23 cellular contexts compared by ENCODE assay signal in genomic region chr1:112628516-112628915, GRCh38. TPM values are rescaled to one million over a fixed set of nuclear protein-coding genes. Genes with fewer than 3 reads are reported as not detected.
DNase-seq lines count a peak whose midpoint lies in the region; ATAC-seq, FAIRE-seq and TF ChIP-seq lines count a peak whose summit lies in the region.
"Had no signal": no experiment of that assay in that cellular context is flagged by ENCODE, and none has a peak within 500 bp of the region (broad histone marks: within the 10 kb centered on the region; RNA-seq: fewer than 3 reads in every experiment).

No MANE protein-coding gene starts in this region.

- peaks cover 0 to 16% of the 10 kb centered on the region in 2 experiments for H3K36me3 ChIP-seq in GM12878 (ENCODE audit: control insufficient read depth in 2 of 2, insufficient read depth in 2 of 2, low read length in 1 of 2)
- peaks cover 4 to 6% of the 10 kb centered on the region in 2 experiments for H3K36me3 ChIP-seq in trophoblast cell (ENCODE audit: control insufficient read depth in 1 of 2, insufficient read depth in 2 of 2, low read length in 2 of 2)
- H3K36me3 ChIP-seq in HepG2 (replicated peaks in 1 of 2; ENCODE audit: control insufficient read depth in 1 of 2, insufficient read depth in 2 of 2, low read length in 2 of 2) = peaks cover 0 to 22% of the 10 kb centered on the region in 2 experiments

- H3K27me3 Mint-ChIP-seq in activated CD4-positive, alpha-beta T cell treated with anti-CD3 and anti-CD28 coated beads for 36 hours = no peaks in the 10 kb centered on the region

- no peak overlapping the region for H3K23ac ChIP-seq in trophoblast cell (ENCODE audit: low read length)

- H2AK5ac ChIP-seq in trophoblast cell (ENCODE audit: low read length) = no peak overlapping the region

- H3K27ac Mint-ChIP-seq in activated CD4-positive, alpha-beta T cell treated with anti-CD3 and anti-CD28 coated beads for 36 hours = peak overlapping the region; percentile 22
- H3K27ac Mint-ChIP-seq: activated CD8-positive, alpha-beta T cell treated with anti-CD3 and anti-CD28 coated beads, Interleukin-2, amount 10 ng/mL, durations not matched to agents 7 days and 5 days had no signal

- no peak for DNase-seq in activated CD4-positive, alpha-beta T cell treated with anti-CD3 and anti-CD28 coated beads for 36 hours
- no peak for DNase-seq in activated CD4-positive, alpha-beta T cell treated with anti-CD3 and anti-CD28 coated beads for 4 hours
- no peak for DNase-seq in GM12878 (ENCODE audit: low read depth, low spot score)
- DNase-seq in trophoblast cell = peak; percentile 17 to 57
- no peak for DNase-seq in HepG2 (ENCODE audit: low spot score)
- no peak for DNase-seq in dermis blood vessel endothelial cell
- DNase-seq: 8988T; activated CD8-positive, alpha-beta T cell treated with anti-CD3 and anti-CD28 coated beads, Interleukin-2, amount 10 ng/mL, durations not matched to agents 7 days and 5 days; activated naive CD4-positive, alpha-beta T cell; activated T-cell treated with anti-CD3 and anti-CD28 coated beads for 4 hours; anterior cingulate cortex; COR-L47; DMS79; NCI-H1436; NK-92 treated with Interleukin-12 subunit alpha and Interleukin-12 subunit beta, amount 100 ng/mL, for 24 hours; SIG-M5; upper lobe of right lung had no signal

- H3K9me3 ChIP-seq in GM12878 (replicated peaks; ENCODE audit: control insufficient read depth, insufficient read depth, low read length) (no peaks in the 10 kb centered on the region), trophoblast cell (ENCODE audit: insufficient read depth, low read depth, low read length) (no peaks in the 10 kb centered on the region), HepG2 (ENCODE audit: low read length) (no peaks in the 10 kb centered on the region)
- H3K9me3 ChIP-seq: upper lobe of right lung had no signal

- H4K20me1 ChIP-seq in GM12878 (ENCODE audit: control insufficient read depth, insufficient read depth) (peaks cover 7% of the 10 kb centered on the region), HepG2 (ENCODE audit: insufficient read depth, low read length) (peaks cover 39% of the 10 kb centered on the region)

- no peak for ATAC-seq in activated CD4-positive, alpha-beta T cell treated with anti-CD3 and anti-CD28 coated beads for 36 hours
- ATAC-seq in HG02798 (IDR thresholded peaks at IDR 0.05; ENCODE audit: poor library complexity, unreplicated experiment) = peak; percentile 56
- ATAC-seq in GM12878 = peak; percentile 52
- no peak for ATAC-seq in GM21528 (IDR thresholded peaks at IDR 0.05; ENCODE audit: low FRiP score, unreplicated experiment)
- ATAC-seq in HepG2 = no peak
- ATAC-seq: activated CD4-positive, CD25-positive, alpha-beta regulatory T cell treated with anti-CD3 and anti-CD28 coated beads, Interleukin-2, amount 50 U/mL, for 24 hours; activated CD8-positive, alpha-beta T cell treated with anti-CD3 and anti-CD28 coated beads, Interleukin-2, amount 10 ng/mL, durations not matched to agents 7 days and 5 days; Panc1 had no signal

- no peak for FAIRE-seq in GM12878 (lab: Jason Lieb, UNC)
- FAIRE-seq in HepG2 (lab: Jason Lieb, UNC) = no peak
- FAIRE-seq: islet of Langerhans had no signal

- H3K14ac ChIP-seq in trophoblast cell (ENCODE audit: low read length) = no peak overlapping the region

- 22% methylated on average over 2 of the region's 2 CpGs for WGBS in GM12878 (ENCODE audit: insufficient coverage, insufficient replicate concordance, low lambda C conversion rate, missing lambda C conversion rate)
- WGBS in trophoblast cell (ENCODE audit: extremely low coverage, insufficient coverage, insufficient read length) = no CpG with 5 or more reads among the region's 2 CpGs
- 95% methylated on average over 2 of the region's 2 CpGs for WGBS in HepG2 (ENCODE audit: low lambda C conversion rate)

- H2BK120ac ChIP-seq in trophoblast cell (ENCODE audit: insufficient read depth, low read length, poor library complexity) = no peak overlapping the region

- H3K4me2 ChIP-seq in GM12878 (ENCODE audit: control insufficient read depth, insufficient read depth) (peak overlapping the region; percentile 34), trophoblast cell (ENCODE audit: low read length) (no peak overlapping the region), HepG2 (ENCODE audit: low read depth, low read length) (no peak overlapping the region)

- H4K8ac ChIP-seq in trophoblast cell (ENCODE audit: low read depth, low read length) = no peak overlapping the region

- H3K79me2 ChIP-seq in GM12878 (ENCODE audit: control insufficient read depth, insufficient read depth, low read length) (peaks cover 94% of the 10 kb centered on the region), trophoblast cell (ENCODE audit: control insufficient read depth, insufficient read depth, low read length, poor library complexity) (peaks cover 11% of the 10 kb centered on the region), HepG2 (ENCODE audit: insufficient read depth, low read length) (peaks cover 90% of the 10 kb centered on the region)

- no peak overlapping the region for H2BK12ac ChIP-seq in trophoblast cell (ENCODE audit: low read length)

- TF ChIP-seq CTCF in GM12878 (IDR thresholded peaks at IDR 0.05 in 2 of 3, conservative IDR thresholded peaks at IDR 0.05 in 1 of 3; ENCODE audit: control insufficient read depth in 2 of 3, extremely low read depth in 1 of 3, insufficient read depth in 1 of 3, low read depth in 3 of 3, low read length in 3 of 3) (no peak), HepG2 (CRISPR knock-in tag; IDR thresholded peaks at IDR 0.05) (no peak)

- no peaks in the 10 kb centered on the region for H3K79me1 ChIP-seq in trophoblast cell (ENCODE audit: low read length)

- H3K4me1 Mint-ChIP-seq in activated CD4-positive, alpha-beta T cell treated with anti-CD3 and anti-CD28 coated beads for 36 hours = peaks cover 81% of the 10 kb centered on the region

- BruUV-seq in GM12878 (replicated peaks; lab: Mats Ljungman, UMichigan) = no TSS peak
- no TSS peak for BruUV-seq in HepG2 (replicated peaks; lab: Mats Ljungman, UMichigan)

- H3K4me3 Mint-ChIP-seq in activated CD4-positive, alpha-beta T cell treated with anti-CD3 and anti-CD28 coated beads for 36 hours = no peak overlapping the region
- H3K4me3 Mint-ChIP-seq: activated CD8-positive, alpha-beta T cell treated with anti-CD3 and anti-CD28 coated beads, Interleukin-2, amount 10 ng/mL, durations not matched to agents 7 days and 5 days; neural crest cell had no signal

- intact Hi-C loops in activated CD4-positive, alpha-beta T cell treated with anti-CD3 and anti-CD28 coated beads for 36 hours (cut with DNase I, micrococcal nuclease) = loop anchor here in 1 of 2 experiments (10.0 kb wide), 1 partner anchor 1754 kb away; the partner anchor contains the start of gene CD53
- intact Hi-C loops in GM12878 (cut with micrococcal nuclease; ENCODE audit: unreplicated experiment) (no loop called here), HepG2 (cut with micrococcal nuclease; ENCODE audit: unreplicated experiment) (no loop called here)

- H4K12ac ChIP-seq in trophoblast cell (ENCODE audit: low read depth, low read length) = no peak overlapping the region

- H3K9ac ChIP-seq in GM12878 (ENCODE audit: control insufficient read depth, insufficient read depth, low read length) (no peak overlapping the region), trophoblast cell (ENCODE audit: low read length) (no peak overlapping the region), HepG2 (ENCODE audit: insufficient read depth, low read depth, low read length) (no peak overlapping the region)

- no peaks in the 10 kb centered on the region for H3K9me3 Mint-ChIP-seq in activated CD4-positive, alpha-beta T cell treated with anti-CD3 and anti-CD28 coated beads for 36 hours (ENCODE audit: low read depth)

- H4K91ac ChIP-seq in trophoblast cell (ENCODE audit: low read depth, low read length) = no peak overlapping the region

- TF ChIP-seq POLR2A in GM12878 (IDR thresholded peaks at IDR 0.05; ENCODE audit: low read depth, low read length) (no peak), HepG2 (IDR thresholded peaks at IDR 0.05; ENCODE audit: insufficient read depth in 1 of 2, low read depth in 2 of 2, low read length in 2 of 2) (no peak)

- no peak for TF ChIP-seq RAD21 in GM12878 (IDR thresholded peaks at IDR 0.05; ENCODE audit: insufficient read depth, low read depth, low read length)
- TF ChIP-seq RAD21 in HepG2 (CRISPR knock-in tag; IDR thresholded peaks at IDR 0.05) = no peak

- CTCF ChIA-PET in activated CD4-positive, alpha-beta T cell treated with anti-CD3 and anti-CD28 coated beads for 36 hours (lab: Charles Lee) = interaction anchor here (0.6 to 1.2 kb wide), 4 partner anchors 8 to 444 kb away, joined by 3 to 5 read pairs (median 4); partner anchors contain the start of gene LRIG2
- CTCF ChIA-PET in GM12878 (lab: Yijun Ruan, JAX) = interaction anchor here (1.3 to 1.5 kb wide), 2 partner anchors 9 to 14 kb away, joined by 5 to 8 read pairs; no protein-coding TSS in a partner anchor
- CTCF ChIA-PET in HepG2 (lab: Yijun Ruan, JAX; ENCODE audit: low intra/inter-chr PET ratio, low total read pairs) = no interaction called here

- peak overlapping the region; percentile 79 for H3K4ac ChIP-seq in trophoblast cell (ENCODE audit: low read depth, low read length)

- H2AFZ ChIP-seq in GM12878 (ENCODE audit: control insufficient read depth, low read depth, low read length) (no peak overlapping the region), trophoblast cell (ENCODE audit: insufficient read depth, low read length, poor library complexity) (no peak overlapping the region), HepG2 (ENCODE audit: low read length) (no peak overlapping the region)

- in situ Hi-C loops in GM12878 (cut with MboI) (no loop called here), HepG2 (cut with HindIII; ENCODE audit: extremely low pct_ligation_motif_present, low pct_unique_long_range_greater_than_20kb) (no loop called here)

- no peak for TF ChIP-seq EP300 in GM12878 (IDR thresholded peaks at IDR 0.05; ENCODE audit: borderline replicate concordance in 1 of 2, control insufficient read depth in 1 of 2, low read depth in 2 of 2, low read length in 2 of 2)
- TF ChIP-seq EP300 in HepG2 (IDR thresholded peaks at IDR 0.05; ENCODE audit: low read depth in 2 of 2, low read length in 2 of 2) = no peak
- no peak for TF ChIP-seq EP300 in HepG2 (CRISPR knock-in tag; IDR thresholded peaks at IDR 0.05; ENCODE audit: borderline replicate concordance)

- no peaks in the 10 kb centered on the region for H3K27me3 ChIP-seq in GM12878 (replicated peaks in 1 of 2; ENCODE audit: control insufficient read depth in 2 of 2, insufficient read depth in 2 of 2, low read length in 1 of 2)
- no peaks in the 10 kb centered on the region for H3K27me3 ChIP-seq in trophoblast cell (ENCODE audit: insufficient read depth, low read length)
- H3K27me3 ChIP-seq in HepG2 (ENCODE audit: control insufficient read depth in 1 of 2, insufficient read depth in 2 of 2, low read length in 2 of 2) = no peaks in the 10 kb centered on the region
- H3K27me3 ChIP-seq: upper lobe of right lung had no signal

- H3K27ac ChIP-seq in GM12878 (ENCODE audit: control insufficient read depth, insufficient read depth) = no peak overlapping the region
- no peak overlapping the region for H3K27ac ChIP-seq in trophoblast cell (ENCODE audit: low read depth, low read length)
- no peak overlapping the region for H3K27ac ChIP-seq in HepG2 (ENCODE audit: extremely low read length, insufficient read depth, low read length)

- POLR2A ChIA-PET in activated CD4-positive, alpha-beta T cell treated with anti-CD3 and anti-CD28 coated beads for 36 hours (lab: Charles Lee) = no interaction called here
- POLR2A ChIA-PET in GM12878 (lab: Charles Lee) (interaction anchor here (1.0 to 1.8 kb wide), 3 partner anchors 8 to 72 kb away, joined by 3 to 4 read pairs (median 3); partner anchors contain the start of genes CAPZA1 and ST7L), HepG2 (lab: Yijun Ruan, JAX) (no interaction called here)

- 0 out of 2 replicates have a peak overlapping the region, but pooled peaks have one; percentile 19 for H3K4me3 ChIP-seq in GM12878
- H3K4me3 ChIP-seq in trophoblast cell (ENCODE audit: low read depth, low read length) = no peak overlapping the region
- no peak overlapping the region for H3K4me3 ChIP-seq in HepG2 (replicated peaks in 1 of 3; ENCODE audit: insufficient read depth in 1 of 3, low read depth in 2 of 3, low read length in 3 of 3)
- H3K4me3 ChIP-seq: upper lobe of right lung had no signal

- RAD21 ChIA-PET in GM12878 (lab: Charles Lee; ENCODE audit: unreplicated experiment) = interaction anchor here (0.7 to 0.9 kb wide), 2 partner anchors 86 to 162 kb away, joined by 3 read pairs; partner anchors contain the start of gene PPM1J

- no peak overlapping the region for H2BK5ac ChIP-seq in trophoblast cell (ENCODE audit: low read depth, low read length, poor library complexity)

- peaks cover 16% of the 10 kb centered on the region for H3K4me1 ChIP-seq in GM12878 (ENCODE audit: control insufficient read depth, insufficient read depth, low read length)
- peaks cover 0 to 2% of the 10 kb centered on the region in 2 experiments for H3K4me1 ChIP-seq in trophoblast cell (ENCODE audit: control insufficient read depth in 1 of 2, insufficient read depth in 2 of 2, low read length in 2 of 2)
- peaks cover 60% of the 10 kb centered on the region for H3K4me1 ChIP-seq in HepG2 (ENCODE audit: insufficient read depth, low read length)

- H3K18ac ChIP-seq in trophoblast cell (ENCODE audit: low read length) = no peak overlapping the region

- peaks cover 73% of the 10 kb centered on the region for H3K36me3 Mint-ChIP-seq in activated CD4-positive, alpha-beta T cell treated with anti-CD3 and anti-CD28 coated beads for 36 hours (ENCODE audit: low read depth)

- SMC1A ChIA-PET in GM12878 (lab: Charles Lee; ENCODE audit: uncharacterized antibody, unreplicated experiment) = interaction anchor here (0.9 to 2.4 kb wide), 7 partner anchors 8 to 234 kb away, joined by 3 to 11 read pairs (median 5); partner anchors contain the start of genes CAPZA1 and ST7L

RNA-seq across cellular contexts. Expression of gene CAPZA1, which starts 8.9 kb away (rescaled TPM):
- total RNA-seq in activated CD4-positive, alpha-beta T cell treated with anti-CD3 and anti-CD28 coated beads for 36 hours = 100 to 1,000 TPM; 251 to 302 TPM
- total RNA-seq in GM12878 (2013; cell fraction: nucleolus; rRNA removed) = 311 and 333 TPM in 2 replicates
- total RNA-seq in GM12878 (2014; rRNA removed) (231 and 289 TPM in 2 replicates), GM12878 (2014; rRNA removed; fragmentation: Illumina TruSeq; extraction: Trizol) (248 TPM in 2 replicates), GM12878 (2021) (211 and 216 TPM in 2 replicates), HepG2 (2016; rRNA removed; fragmentation: Illumina TruSeq; extraction: Trizol) (117 and 210 TPM in 2 replicates), dermis blood vessel endothelial cell (219 and 332 TPM in 2 replicates)
- 81.2 TPM for polyA plus RNA-seq in GM12878 (2011; ENCODE audit: low read depth)
- polyA plus RNA-seq in GM12878 (2011; rRNA removed) (289 and 478 TPM in 2 replicates), GM12878 (2014; fragmentation: Illumina TruSeq; extraction: Trizol) (268 and 330 TPM in 2 replicates), GM12878 (2014; fragmentation: Nextera tagmentation; extraction: Ambion mirVana) (100 to 1,000 TPM; 401 to 886 TPM), GM12878 (2014; rRNA removed) (179 and 187 TPM in 2 replicates), GM12878 (2016; fragmentation: Nextera tagmentation; extraction: Ambion mirVana) (100 to 1,000 TPM; 394 to 404 TPM), HepG2 (2011; rRNA removed) (47.9 and 67.0 TPM in 2 replicates)
- 103 and 120 TPM in 2 replicates for polyA plus RNA-seq in GM12878 (2011; cell fraction: cytosol; rRNA removed)
- 144 and 150 TPM in 2 replicates for polyA plus RNA-seq in GM12878 (2011; cell fraction: nucleus; rRNA removed)
- polyA plus RNA-seq in GM12878 (2012) = 143 and 147 TPM in 2 replicates
- polyA minus RNA-seq in GM12878 (2011; rRNA and poly(A)+ RNA removed) = 213 and 380 TPM in 2 replicates
- 186 and 216 TPM in 2 replicates for polyA minus RNA-seq in GM12878 (2011; cell fraction: cytosol; rRNA and poly(A)+ RNA removed)
- 68.3 and 80.1 TPM in 2 replicates for polyA minus RNA-seq in GM12878 (2011; cell fraction: nucleus; rRNA and poly(A)+ RNA removed)
- polyA plus RNA-seq in trophoblast cell (2013) = 120 and 124 TPM in 2 replicates
- total RNA-seq in HepG2 (2016; cell fraction: cytosol; rRNA removed; fragmentation: Illumina TruSeq; extraction: Trizol; ENCODE audit: low read depth) = 34.5 and 43.7 TPM in 2 replicates
- total RNA-seq in HepG2 (2016; cell fraction: insoluble cytoplasmic fraction; rRNA removed; fragmentation: Illumina TruSeq; extraction: Trizol) = 110 and 227 TPM in 2 replicates
- total RNA-seq in HepG2 (2016; cell fraction: membrane; rRNA removed; fragmentation: Illumina TruSeq; extraction: Trizol) = 48.4 and 55.0 TPM in 2 replicates
- 80.0 and 85.9 TPM in 2 replicates for total RNA-seq in HepG2 (2016; cell fraction: nucleus; rRNA removed; fragmentation: Illumina TruSeq; extraction: Trizol)
- 27.1 and 46.5 TPM in 2 replicates for polyA plus RNA-seq in HepG2 (2011; cell fraction: cytosol; rRNA removed)
- polyA plus RNA-seq in HepG2 (2011; cell fraction: nucleus; rRNA removed) = 25.9 and 45.1 TPM in 2 replicates
- polyA plus RNA-seq in HepG2 (2012) = 51.4 and 60.6 TPM in 2 replicates
- polyA plus RNA-seq in HepG2 (2016; cell fraction: cytosol; fragmentation: Illumina TruSeq; extraction: Trizol; ENCODE audit: low read depth) = 7.6 TPM in 2 replicates
- 166 and 177 TPM in 2 replicates for polyA plus RNA-seq in HepG2 (2016; cell fraction: insoluble cytoplasmic fraction; fragmentation: Illumina TruSeq; extraction: Trizol; ENCODE audit: low read depth)
- polyA plus RNA-seq in HepG2 (2016; cell fraction: membrane; fragmentation: Illumina TruSeq; extraction: Trizol; ENCODE audit: low read depth) = 30.4 and 32.0 TPM in 2 replicates
- 96.3 and 112 TPM in 2 replicates for polyA plus RNA-seq in HepG2 (2016; cell fraction: nucleus; fragmentation: Illumina TruSeq; extraction: Trizol; ENCODE audit: insufficient read depth, low read depth)
- polyA minus RNA-seq in HepG2 (2011; rRNA and poly(A)+ RNA removed; ENCODE audit: low replicate concordance) = 27.6 and 67.6 TPM in 2 replicates
- polyA minus RNA-seq in HepG2 (2011; cell fraction: cytosol; rRNA and poly(A)+ RNA removed) = 128 and 129 TPM in 2 replicates
- polyA minus RNA-seq in HepG2 (2011; cell fraction: nucleus; rRNA and poly(A)+ RNA removed) = 122 and 123 TPM in 2 replicates

RNA-seq across cellular contexts. Expression of gene ST7L, which starts 9.6 kb away (rescaled TPM):
- total RNA-seq in activated CD4-positive, alpha-beta T cell treated with anti-CD3 and anti-CD28 coated beads for 36 hours = 10 to 100 TPM; 10.0 to 10.6 TPM
- 34.7 and 41.0 TPM in 2 replicates for total RNA-seq in GM12878 (2013; cell fraction: nucleolus; rRNA removed)
- total RNA-seq in GM12878 (2014; rRNA removed) = 8.3 and 9.9 TPM in 2 replicates
- 11.8 and 12.5 TPM in 2 replicates for total RNA-seq in GM12878 (2014; rRNA removed; fragmentation: Illumina TruSeq; extraction: Trizol)
- total RNA-seq in GM12878 (2021) = 6.0 and 7.6 TPM in 2 replicates
- polyA plus RNA-seq in GM12878 (2011; ENCODE audit: low read depth) = 3.0 TPM
- polyA plus RNA-seq in GM12878 (2011; rRNA removed) = 13.1 and 17.8 TPM in 2 replicates
- polyA plus RNA-seq in GM12878 (2011; cell fraction: cytosol; rRNA removed) = 7.9 and 8.1 TPM in 2 replicates
- 16.2 and 17.9 TPM in 2 replicates for polyA plus RNA-seq in GM12878 (2011; cell fraction: nucleus; rRNA removed)
- polyA plus RNA-seq in GM12878 (2012) = 4.2 and 4.6 TPM in 2 replicates
- 7.8 and 10.2 TPM in 2 replicates for polyA plus RNA-seq in GM12878 (2014; fragmentation: Illumina TruSeq; extraction: Trizol)
- 1 to 10 TPM; 3.6 to 5.4 TPM for polyA plus RNA-seq in GM12878 (2014; fragmentation: Nextera tagmentation; extraction: Ambion mirVana)
- polyA plus RNA-seq in GM12878 (2014; rRNA removed) = 7.0 and 11.7 TPM in 2 replicates
- 10 to 100 TPM; 12.0 to 13.7 TPM for polyA plus RNA-seq in GM12878 (2016; fragmentation: Nextera tagmentation; extraction: Ambion mirVana)
- 11.8 and 16.2 TPM in 2 replicates for polyA minus RNA-seq in GM12878 (2011; rRNA and poly(A)+ RNA removed)
- polyA minus RNA-seq in GM12878 (2011; cell fraction: cytosol; rRNA and poly(A)+ RNA removed) = 5.1 and 11.0 TPM in 2 replicates
- polyA minus RNA-seq in GM12878 (2011; cell fraction: nucleus; rRNA and poly(A)+ RNA removed) = 20.3 and 23.6 TPM in 2 replicates
- polyA plus RNA-seq in trophoblast cell (2013) = 10.6 and 11.5 TPM in 2 replicates
- 8.7 and 19.9 TPM in 2 replicates for total RNA-seq in HepG2 (2016; rRNA removed; fragmentation: Illumina TruSeq; extraction: Trizol)
- 21.7 and 23.1 TPM in 2 replicates for total RNA-seq in HepG2 (2016; cell fraction: cytosol; rRNA removed; fragmentation: Illumina TruSeq; extraction: Trizol; ENCODE audit: low read depth)
- 7.3 and 16.3 TPM in 2 replicates for total RNA-seq in HepG2 (2016; cell fraction: insoluble cytoplasmic fraction; rRNA removed; fragmentation: Illumina TruSeq; extraction: Trizol)
- total RNA-seq in HepG2 (2016; cell fraction: membrane; rRNA removed; fragmentation: Illumina TruSeq; extraction: Trizol) = 9.9 and 11.4 TPM in 2 replicates
- total RNA-seq in HepG2 (2016; cell fraction: nucleus; rRNA removed; fragmentation: Illumina TruSeq; extraction: Trizol) = 21.1 and 31.3 TPM in 2 replicates
- polyA plus RNA-seq in HepG2 (2011; rRNA removed) = 8.0 and 8.6 TPM in 2 replicates
- 6.1 and 7.4 TPM in 2 replicates for polyA plus RNA-seq in HepG2 (2011; cell fraction: cytosol; rRNA removed)
- 11.6 and 12.4 TPM in 2 replicates for polyA plus RNA-seq in HepG2 (2011; cell fraction: nucleus; rRNA removed)
- polyA plus RNA-seq in HepG2 (2012) = 10.5 and 12.2 TPM in 2 replicates
- 3.4 and 3.8 TPM in 2 replicates for polyA plus RNA-seq in HepG2 (2016; cell fraction: cytosol; fragmentation: Illumina TruSeq; extraction: Trizol; ENCODE audit: low read depth)
- 7.3 and 11.1 TPM in 2 replicates for polyA plus RNA-seq in HepG2 (2016; cell fraction: insoluble cytoplasmic fraction; fragmentation: Illumina TruSeq; extraction: Trizol; ENCODE audit: low read depth)
- 4.9 and 6.2 TPM in 2 replicates for polyA plus RNA-seq in HepG2 (2016; cell fraction: membrane; fragmentation: Illumina TruSeq; extraction: Trizol; ENCODE audit: low read depth)
- 31.8 and 32.7 TPM in 2 replicates for polyA plus RNA-seq in HepG2 (2016; cell fraction: nucleus; fragmentation: Illumina TruSeq; extraction: Trizol; ENCODE audit: insufficient read depth, low read depth)
- polyA minus RNA-seq in HepG2 (2011; rRNA and poly(A)+ RNA removed; ENCODE audit: low replicate concordance) = 8.0 and 31.3 TPM in 2 replicates
- polyA minus RNA-seq in HepG2 (2011; cell fraction: cytosol; rRNA and poly(A)+ RNA removed) = 6.1 and 9.7 TPM in 2 replicates
- polyA minus RNA-seq in HepG2 (2011; cell fraction: nucleus; rRNA and poly(A)+ RNA removed) = 28.5 and 30.1 TPM in 2 replicates
- 11.4 and 18.4 TPM in 2 replicates for total RNA-seq in dermis blood vessel endothelial cell

RNA-seq across cellular contexts. Expression of gene MOV10, which starts 45.9 kb away (rescaled TPM):
- 10 to 100 TPM; 80.3 to 87.5 TPM for total RNA-seq in activated CD4-positive, alpha-beta T cell treated with anti-CD3 and anti-CD28 coated beads for 36 hours
- 74.7 and 85.4 TPM in 2 replicates for total RNA-seq in GM12878 (2013; cell fraction: nucleolus; rRNA removed)
- total RNA-seq in GM12878 (2014; rRNA removed) (43.1 and 47.1 TPM in 2 replicates), GM12878 (2014; rRNA removed; fragmentation: Illumina TruSeq; extraction: Trizol) (31.4 and 37.4 TPM in 2 replicates), GM12878 (2021) (78.2 and 80.3 TPM in 2 replicates), HepG2 (2016; rRNA removed; fragmentation: Illumina TruSeq; extraction: Trizol) (38.0 and 56.4 TPM in 2 replicates), dermis blood vessel endothelial cell (62.8 and 85.2 TPM in 2 replicates)
- 50.0 TPM for polyA plus RNA-seq in GM12878 (2011; ENCODE audit: low read depth)
- polyA plus RNA-seq in GM12878 (2011; rRNA removed) (15.7 and 43.7 TPM in 2 replicates), GM12878 (2014; fragmentation: Illumina TruSeq; extraction: Trizol) (44.5 and 70.4 TPM in 2 replicates), GM12878 (2014; fragmentation: Nextera tagmentation; extraction: Ambion mirVana) (10 to 100 TPM; 21.0 to 28.6 TPM), GM12878 (2014; rRNA removed) (65.8 and 82.0 TPM in 2 replicates), GM12878 (2016; fragmentation: Nextera tagmentation; extraction: Ambion mirVana) (10 to 100 TPM; 52.5 to 58.6 TPM), HepG2 (2011; rRNA removed) (58.2 and 70.6 TPM in 2 replicates)
- 51.6 and 52.6 TPM in 2 replicates for polyA plus RNA-seq in GM12878 (2011; cell fraction: cytosol; rRNA removed)
- polyA plus RNA-seq in GM12878 (2011; cell fraction: nucleus; rRNA removed) = 214 and 236 TPM in 2 replicates
- polyA plus RNA-seq in GM12878 (2012) = 48.1 and 49.7 TPM in 2 replicates
- polyA minus RNA-seq in GM12878 (2011; rRNA and poly(A)+ RNA removed) = 34.5 and 70.3 TPM in 2 replicates
- 21.7 and 27.8 TPM in 2 replicates for polyA minus RNA-seq in GM12878 (2011; cell fraction: cytosol; rRNA and poly(A)+ RNA removed)
- polyA minus RNA-seq in GM12878 (2011; cell fraction: nucleus; rRNA and poly(A)+ RNA removed) = 49.7 and 83.2 TPM in 2 replicates
- polyA plus RNA-seq in trophoblast cell (2013) = 55.1 and 55.6 TPM in 2 replicates
- 8.9 and 12.9 TPM in 2 replicates for total RNA-seq in HepG2 (2016; cell fraction: cytosol; rRNA removed; fragmentation: Illumina TruSeq; extraction: Trizol; ENCODE audit: low read depth)
- total RNA-seq in HepG2 (2016; cell fraction: insoluble cytoplasmic fraction; rRNA removed; fragmentation: Illumina TruSeq; extraction: Trizol) = 38.3 and 56.0 TPM in 2 replicates
- total RNA-seq in HepG2 (2016; cell fraction: membrane; rRNA removed; fragmentation: Illumina TruSeq; extraction: Trizol) = 16.5 and 18.1 TPM in 2 replicates
- total RNA-seq in HepG2 (2016; cell fraction: nucleus; rRNA removed; fragmentation: Illumina TruSeq; extraction: Trizol) = 73.8 and 86.8 TPM in 2 replicates
- 29.1 and 29.4 TPM in 2 replicates for polyA plus RNA-seq in HepG2 (2011; cell fraction: cytosol; rRNA removed)
- polyA plus RNA-seq in HepG2 (2011; cell fraction: nucleus; rRNA removed) = 312 and 401 TPM in 2 replicates
- polyA plus RNA-seq in HepG2 (2012) = 49.6 and 55.9 TPM in 2 replicates
- polyA plus RNA-seq in HepG2 (2016; cell fraction: cytosol; fragmentation: Illumina TruSeq; extraction: Trizol; ENCODE audit: low read depth) = 11.5 and 13.4 TPM in 2 replicates
- 53.0 and 64.1 TPM in 2 replicates for polyA plus RNA-seq in HepG2 (2016; cell fraction: insoluble cytoplasmic fraction; fragmentation: Illumina TruSeq; extraction: Trizol; ENCODE audit: low read depth)
- polyA plus RNA-seq in HepG2 (2016; cell fraction: membrane; fragmentation: Illumina TruSeq; extraction: Trizol; ENCODE audit: low read depth) = 20.2 and 20.9 TPM in 2 replicates
- 253 and 261 TPM in 2 replicates for polyA plus RNA-seq in HepG2 (2016; cell fraction: nucleus; fragmentation: Illumina TruSeq; extraction: Trizol; ENCODE audit: insufficient read depth, low read depth)
- polyA minus RNA-seq in HepG2 (2011; rRNA and poly(A)+ RNA removed; ENCODE audit: low replicate concordance) = 73.5 and 79.2 TPM in 2 replicates
- polyA minus RNA-seq in HepG2 (2011; cell fraction: cytosol; rRNA and poly(A)+ RNA removed) = 22.2 and 39.1 TPM in 2 replicates
- polyA minus RNA-seq in HepG2 (2011; cell fraction: nucleus; rRNA and poly(A)+ RNA removed) = 92.0 and 96.2 TPM in 2 replicates

Comparison
In these comparisons a context has a peak if more than half of its experiments do, and no peak if none do; other contexts are left out.
1. ATAC-seq: peak in HG02798 (single experiment) and GM12878 (single experiment); none in activated CD4-positive, alpha-beta T cell treated with anti-CD3 and anti-CD28 coated beads for 36 hours (single experiment), GM21528 (single experiment) and HepG2 (single experiment).
2. DNase-seq: peak in trophoblast cell (2 of 2); none in activated CD4-positive, alpha-beta T cell treated with anti-CD3 and anti-CD28 coated beads for 36 hours (single experiment), activated CD4-positive, alpha-beta T cell treated with anti-CD3 and anti-CD28 coated beads for 4 hours (0 of 2), GM12878 (single experiment), HepG2 (single experiment) and dermis blood vessel endothelial cell (single experiment).